8 cellular contexts compared by ENCODE assay signal in genomic region chr11:112280268-112281126, GRCh38. TPM values are rescaled to one million over a fixed set of nuclear protein-coding genes. Genes with fewer than 3 reads are reported as not detected.
DNase-seq lines count a peak whose midpoint lies in the region; ATAC-seq and TF ChIP-seq lines count a peak whose summit lies in the region.

No MANE protein-coding gene starts in this region.

- in situ Hi-C loops in IMR-90 (cut with MboI; ENCODE audit: low sequenced_read_pairs) = loop anchor here (5.0 to 10.0 kb wide), 2 partner anchors 58 to 1004 kb away; no protein-coding TSS in a partner anchor

- peaks cover 17% of the 10 kb centered on the region for H3K4me1 Mint-ChIP-seq in CD4-positive, alpha-beta T cell (ENCODE audit: low read depth)
- peaks cover 13 to 19% (median 14%) of the 10 kb centered on the region in 3 donors for H3K4me1 Mint-ChIP-seq in naive B cell
- H3K4me1 Mint-ChIP-seq in stimulated activated memory B cell treated with anti-CD40 and anti-IgM and Interleukin-4, amounts not matched to agents 10 μg/mL and 1 μg/mL and 100 μg/mL, for 72 hours = peaks cover 21% of the 10 kb centered on the region

- no peaks in the 10 kb centered on the region for H3K9me2 ChIP-seq in PC-3 (replicated peaks; ENCODE audit: low read length)

- no peaks in the 10 kb centered on the region for H3K27me3 ChIP-seq in CD4-positive, alpha-beta T cell (ENCODE audit: control insufficient read depth, insufficient read depth, low read length)
- H3K27me3 ChIP-seq in IMR-90 (ENCODE audit: control insufficient read depth, insufficient read depth, low read length) = 0 out of 2 replicates have a peak, but pooled peaks cover 7% of the 10 kb centered on the region
- H3K27me3 ChIP-seq in PC-3 (ENCODE audit: low read length) = no peaks in the 10 kb centered on the region
- H3K27me3 ChIP-seq in esophagus squamous epithelium = no peaks in the 10 kb centered on the region

- H2AK9ac ChIP-seq in IMR-90 (replicated peaks; ENCODE audit: low read depth, low read length, poor library complexity) = peak overlapping the region; percentile 90

- CTCF ChIA-PET in CD4-positive, alpha-beta T cell (lab: Charles Lee) = interaction anchor here (0.6 to 2.9 kb wide), 23 partner anchors 8 to 1561 kb away, joined by 3 to 49 read pairs (median 4); partner anchors contain the start of gene PTS
- CTCF ChIA-PET in IMR-90 (lab: Yijun Ruan, JAX) = interaction anchor here (0.6 to 2.8 kb wide), 26 partner anchors 10 to 1009 kb away, joined by 3 to 64 read pairs (median 5); no protein-coding TSS in a partner anchor
- CTCF ChIA-PET in PC-3 (lab: Charles Lee) = interaction anchor here (0.6 to 2.2 kb wide), 10 partner anchors 14 to 749 kb away, joined by 3 to 60 read pairs (median 6); no protein-coding TSS in a partner anchor

- H2BK20ac ChIP-seq in IMR-90 (ENCODE audit: low read depth, low read length) = peak overlapping the region; percentile 79

- peak overlapping the region; percentile 67; the same call in 1 of the 3 replicates for H2BK15ac ChIP-seq in IMR-90 (ENCODE audit: low read depth, low read length)

- no peaks in the 10 kb centered on the region for H3K79me2 ChIP-seq in PC-3 (ENCODE audit: low read length)

- peak overlapping the region; percentile 99 for H2AFZ ChIP-seq in IMR-90 (replicated peaks; ENCODE audit: low read length, poor library complexity)
- H2AFZ ChIP-seq in PC-3 (ENCODE audit: low read length) = peak overlapping the region; percentile 96

- H2BK120ac ChIP-seq in IMR-90 (ENCODE audit: low read depth, low read length) = peak overlapping the region; percentile 81

- H3K27ac Mint-ChIP-seq in CD4-positive, alpha-beta T cell = peak overlapping the region; percentile 64
- peak overlapping the region; percentile 75 to 91 (median 86) for H3K27ac Mint-ChIP-seq in naive B cell
- H3K27ac Mint-ChIP-seq in stimulated activated memory B cell treated with anti-CD40 and anti-IgM and Interleukin-4, amounts not matched to agents 10 μg/mL and 1 μg/mL and 100 μg/mL, for 72 hours = peak overlapping the region; percentile 83

- peak overlapping the region; percentile 82 for H3K4ac ChIP-seq in IMR-90 (ENCODE audit: low read depth, low read length)

- 15% methylated on average over 7 of the region's 18 CpGs; no CpG with 5 or more reads in 1 of the 2 experiments for WGBS in IMR-90 (ENCODE audit: extremely low coverage in 2 of 2, insufficient read length in 1 of 2), 2 experiments
- 0 to 4% methylated on average over 11 to 12 of the region's 18 CpGs for WGBS in esophagus squamous epithelium, 2 donors

- H3K27me3 Mint-ChIP-seq in CD4-positive, alpha-beta T cell = no peaks in the 10 kb centered on the region
- H3K27me3 Mint-ChIP-seq in naive B cell = no peaks in the 10 kb centered on the region
- peaks cover 3% of the 10 kb centered on the region for H3K27me3 Mint-ChIP-seq in stimulated activated memory B cell treated with anti-CD40 and anti-IgM and Interleukin-4, amounts not matched to agents 10 μg/mL and 1 μg/mL and 100 μg/mL, for 72 hours

- TF ChIP-seq RAD21 in IMR-90 (IDR thresholded peaks at IDR 0.05; ENCODE audit: low read length) = peak; percentile 87

- H3F3A ChIP-seq in PC-3 (ENCODE audit: low read length, unreplicated experiment) = no peaks in the 10 kb centered on the region

- dilution Hi-C loops in IMR-90 (cut with HindIII; ENCODE audit: low sequenced_read_pairs, unreplicated experiment) = no loop called here

- POLR2A ChIA-PET in CD4-positive, alpha-beta T cell (lab: Charles Lee) = interaction anchor here (0.9 to 2.8 kb wide), 4 partner anchors 54 to 1033 kb away, joined by 3 to 18 read pairs (median 7); partner anchors contain the start of gene PTS
- POLR2A ChIA-PET in IMR-90 (lab: Charles Lee; ENCODE audit: unreplicated experiment) = interaction anchor here (0.6 to 0.9 kb wide), 3 partner anchors 51 to 1551 kb away, joined by 3 to 8 read pairs (median 5); no protein-coding TSS in a partner anchor
- POLR2A ChIA-PET in PC-3 (lab: Charles Lee; ENCODE audit: unreplicated experiment) = interaction anchor here (0.6 kb wide), 1 partner anchor 306 kb away, joined by 4 read pairs; no protein-coding TSS in a partner anchor

- no peaks in the 10 kb centered on the region for H3K9me3 ChIP-seq in CD4-positive, alpha-beta T cell (ENCODE audit: control insufficient read depth, low read length)
- no peaks in the 10 kb centered on the region for H3K9me3 ChIP-seq in IMR-90 (ENCODE audit: control insufficient read depth, insufficient read depth, low read length)
- H3K9me3 ChIP-seq in PC-3 (ENCODE audit: low read length) = no peaks in the 10 kb centered on the region
- H3K9me3 ChIP-seq in esophagus squamous epithelium = no peaks in the 10 kb centered on the region

- TF ChIP-seq POLR2A in IMR-90 (IDR thresholded peaks at IDR 0.05; ENCODE audit: low read depth, low read length) = no peak
- no peak for TF ChIP-seq POLR2A in esophagus squamous epithelium (IDR thresholded peaks at IDR 0.05)

- peak overlapping the region; percentile 21 to 86; a peak in 3 of 4 replicates for H4K8ac ChIP-seq in IMR-90 (ENCODE audit: low read depth in 2 of 2, low read length in 2 of 2)

- 0 out of 2 replicates have a peak overlapping the region, but pooled peaks have one; percentile 10 for H4K5ac ChIP-seq in IMR-90 (ENCODE audit: low read depth, low read length)

- H3K23ac ChIP-seq in IMR-90 (ENCODE audit: low read depth, low read length) = 0 out of 2 replicates have a peak overlapping the region, but pooled peaks have one; percentile 18

- H2BK5ac ChIP-seq in IMR-90 (ENCODE audit: low read depth, low read length, poor library complexity, severe bottlenecking) = no peak overlapping the region

- ATAC-seq in CD4-positive, alpha-beta T cell (ENCODE audit: poor library complexity) = peak; percentile 90
- ATAC-seq in IMR-90 (ENCODE audit: low read depth) (peak; percentile 91), PC-3 (peak; percentile 89), naive B cell (ENCODE audit: low read depth in 2 of 2) (peak; percentile 87 to 88)
- ATAC-seq in stimulated activated memory B cell treated with anti-CD40 and anti-IgM and Interleukin-4, amounts not matched to agents 10 μg/mL and 1 μg/mL and 100 μg/mL, for 72 hours = peak; percentile 82

- H3K4me1 ChIP-seq in IMR-90 (ENCODE audit: control insufficient read depth, insufficient read depth, low read length) = peaks cover 2% of the 10 kb centered on the region
- H3K4me1 ChIP-seq in PC-3 (ENCODE audit: insufficient read depth, low read length) = 0 out of 2 replicates have a peak, but pooled peaks cover 4% of the 10 kb centered on the region
- H3K4me1 ChIP-seq in esophagus squamous epithelium = peaks cover 0 to 8% (median 5%) of the 10 kb centered on the region in 3 donors

- peak overlapping the region; percentile 61 for H2AK5ac ChIP-seq in IMR-90 (ENCODE audit: low read depth, low read length)

- TF ChIP-seq CTCF in CD4-positive, alpha-beta T cell (IDR thresholded peaks at IDR 0.05) = peak; percentile 44
- TF ChIP-seq CTCF in GM20000 (IDR thresholded peaks at IDR 0.05; ENCODE audit: extremely low read depth, missing control alignments) = peak; percentile 67
- peak; percentile 85 for TF ChIP-seq CTCF in IMR-90 (conservative IDR thresholded peaks at IDR 0.05; ENCODE audit: low read depth, low read length)
- TF ChIP-seq CTCF in PC-3 (conservative IDR thresholded peaks at IDR 0.05; ENCODE audit: low read depth, low read length) = peak; percentile 93
- peak; percentile 22 to 85 (median 78) for TF ChIP-seq CTCF in esophagus squamous epithelium (IDR thresholded peaks at IDR 0.05)

- H3K4me3 ChIP-seq in IMR-90 (ENCODE audit: insufficient read depth, low read depth, low read length) = peak overlapping the region; percentile 24
- H3K4me3 ChIP-seq in PC-3 (ENCODE audit: low read length) = peak overlapping the region; percentile 72
- peak overlapping the region; percentile 26 to 66 (median 44) for H3K4me3 ChIP-seq in esophagus squamous epithelium

- no peaks in the 10 kb centered on the region for H3K79me1 ChIP-seq in IMR-90 (ENCODE audit: low read depth in 1 of 2, low read length in 2 of 2)

- H3K9ac ChIP-seq in IMR-90 (ENCODE audit: low read depth, low read length) = peak overlapping the region; percentile 61
- H3K9ac ChIP-seq in PC-3 (ENCODE audit: low read length) = no peak overlapping the region; the same call in 1 of the 2 replicates

- H3K4me2 ChIP-seq in IMR-90 (ENCODE audit: low read depth, low read length) (peak overlapping the region; percentile 88), PC-3 (ENCODE audit: low read length) (peak overlapping the region; percentile 98)

- H4K20me1 ChIP-seq in IMR-90 (ENCODE audit: insufficient read depth, low read length) (no peaks in the 10 kb centered on the region), PC-3 (ENCODE audit: low read length) (no peaks in the 10 kb centered on the region)

- H3K9me1 ChIP-seq in IMR-90 (ENCODE audit: insufficient read depth, low read length) = no peaks in the 10 kb centered on the region

- H3K18ac ChIP-seq in IMR-90 (ENCODE audit: low read depth, low read length) = no peak overlapping the region

- H3K27ac ChIP-seq in CD4-positive, alpha-beta T cell (ENCODE audit: low read depth, low read length) = no peak overlapping the region
- H3K27ac ChIP-seq in IMR-90 (ENCODE audit: insufficient read depth, low read length) (no peak overlapping the region), PC-3 (ENCODE audit: low read length) (no peak overlapping the region), esophagus squamous epithelium (peak overlapping the region; percentile 25 to 59 (median 56))

- intact Hi-C loops in CD4-positive, alpha-beta T cell (cut with DNase I, micrococcal nuclease) = loop anchor here (1.0 to 10.0 kb wide), 5 partner anchors 61 to 1494 kb away; partner anchors contain the start of genes CLDN25 (in 1 of the 2) and ZW10 (in 1 of the 2)
- intact Hi-C loops in IMR-90 (cut with micrococcal nuclease) (loop anchor here (1.0 kb wide), 5 partner anchors 39 to 401 kb away; partner anchors contain the start of genes CFAP68, FDXACB1, SDHD and TIMM8B), PC-3 (cut with micrococcal nuclease) (loop anchor here (1.0 to 10.0 kb wide), 3 partner anchors 61 to 196 kb away; partner anchors contain the start of genes SDHD and TIMM8B), esophagus squamous epithelium (cut with DNase I) (loop anchor here (5.0 to 10.0 kb wide), 3 partner anchors 63 to 1007 kb away; no protein-coding TSS in a partner anchor)

- no TSS peak for BruUV-seq in IMR-90 (replicated peaks; lab: Mats Ljungman, UMichigan)
- no TSS peak for BruUV-seq in PC-3 (replicated peaks; lab: Mats Ljungman, UMichigan)

- peak overlapping the region; percentile 64; the same call in 1 of the 2 replicates for H4K91ac ChIP-seq in IMR-90 (ENCODE audit: insufficient read depth, low read depth, low read length)

- H3K9me3 Mint-ChIP-seq in CD4-positive, alpha-beta T cell = no peaks in the 10 kb centered on the region
- H3K9me3 Mint-ChIP-seq in naive B cell = no peaks in the 10 kb centered on the region
- H3K9me3 Mint-ChIP-seq in stimulated activated memory B cell treated with anti-CD40 and anti-IgM and Interleukin-4, amounts not matched to agents 10 μg/mL and 1 μg/mL and 100 μg/mL, for 72 hours = no peaks in the 10 kb centered on the region

- peak overlapping the region; percentile 86 for H3K14ac ChIP-seq in IMR-90 (replicated peaks; ENCODE audit: low read depth, low read length)

- H3K36me3 Mint-ChIP-seq in CD4-positive, alpha-beta T cell (ENCODE audit: low read depth) = no peaks in the 10 kb centered on the region
- peaks cover 0 to under 1% of the 10 kb centered on the region in 2 donors for H3K36me3 Mint-ChIP-seq in naive B cell
- no peaks in the 10 kb centered on the region for H3K36me3 Mint-ChIP-seq in stimulated activated memory B cell treated with anti-CD40 and anti-IgM and Interleukin-4, amounts not matched to agents 10 μg/mL and 1 μg/mL and 100 μg/mL, for 72 hours

- peak overlapping the region; percentile 92 for H3K4me3 Mint-ChIP-seq in CD4-positive, alpha-beta T cell
- H3K4me3 Mint-ChIP-seq in naive B cell = peak overlapping the region; percentile 92 to 98 (median 96)
- H3K4me3 Mint-ChIP-seq in stimulated activated memory B cell treated with anti-CD40 and anti-IgM and Interleukin-4, amounts not matched to agents 10 μg/mL and 1 μg/mL and 100 μg/mL, for 72 hours = peak overlapping the region; percentile 93

- no peaks in the 10 kb centered on the region for H3K36me3 ChIP-seq in IMR-90 (ENCODE audit: control insufficient read depth, insufficient read depth, low read length)
- H3K36me3 ChIP-seq in PC-3 (ENCODE audit: low read depth, low read length) = no peaks in the 10 kb centered on the region
- H3K36me3 ChIP-seq in esophagus squamous epithelium = no peaks in the 10 kb centered on the region

- H3K56ac ChIP-seq in IMR-90 (ENCODE audit: extremely low read depth, insufficient read depth, low read length) = peak overlapping the region; percentile 64; the same call in 1 of the 2 replicates

- peak; percentile 38 to 61 (median 49) for DNase-seq in CD4-positive, alpha-beta T cell
- DNase-seq in GM20000 (ENCODE audit: low spot score) (peak; percentile 82), IMR-90 (peak; percentile 83), PC-3 (peak; percentile 91), esophagus squamous epithelium (lab: John Stamatoyannopoulos, UW) (no peak), naive B cell (peak; percentile 73)
- DNase-seq in activated T-cell treated with anti-CD3 and anti-CD28 coated beads, Interleukin-2, amount 50 U/mL, for 1 hour = peak; percentile 65

RNA-seq across cellular contexts. Expression of gene PLET1, which starts 19.8 kb away (rescaled TPM):
- not detected for total RNA-seq in CD4-positive, alpha-beta T cell
- total RNA-seq in IMR-90 (2012; rRNA removed) = not detected in 2 replicates
- polyA plus RNA-seq in IMR-90 (2012; rRNA removed) = not detected in 2 replicates
- polyA plus RNA-seq in IMR-90 (2012; cell fraction: cytosol; rRNA removed) = not detected in 2 replicates
- polyA plus RNA-seq in IMR-90 (2012; cell fraction: nucleus; rRNA removed; ENCODE audit: low replicate concordance) = not detected in 2 replicates
- total RNA-seq in PC-3 (2014; rRNA removed) = 0.26 TPM in 1 of 2 replicates, not detected in the other
- total RNA-seq in esophagus squamous epithelium = not detected
- under 1 TPM in 1 of 6 donors, not detected in 5; 0.98 TPM for polyA plus RNA-seq in naive B cell (ENCODE audit: low read depth in 6 of 6)

RNA-seq across cellular contexts. Expression of gene PTS, which starts 54.3 kb away (rescaled TPM):
- 10 to 100 TPM; 82.9 to 86.2 TPM for total RNA-seq in CD4-positive, alpha-beta T cell
- total RNA-seq in IMR-90 (2012; rRNA removed) (21.0 and 63.6 TPM in 2 replicates), PC-3 (2014; rRNA removed) (53.0 and 77.4 TPM in 2 replicates), esophagus squamous epithelium (10 to 100 TPM; 18.4 to 41.8 (median 38.0) TPM)
- polyA plus RNA-seq in IMR-90 (2012; rRNA removed) (50.7 and 51.8 TPM in 2 replicates), naive B cell (ENCODE audit: low read depth in 6 of 6) (10 to 100 TPM; 15.6 to 26.5 (median 22.7) TPM)
- polyA plus RNA-seq in IMR-90 (2012; cell fraction: cytosol; rRNA removed) = 17.3 and 17.8 TPM in 2 replicates
- polyA plus RNA-seq in IMR-90 (2012; cell fraction: nucleus; rRNA removed; ENCODE audit: low replicate concordance) = 8.7 and 72.6 TPM in 2 replicates

Comparison
In these comparisons a context has a peak if more than half of its experiments do, and no peak if none do; other contexts are left out.
1. H3K27ac ChIP-seq: peak in esophagus squamous epithelium (4 of 4); none in CD4-positive, alpha-beta T cell (single experiment), IMR-90 (single experiment) and PC-3 (single experiment).
2. Peak in every context shown above with its lines, with median percentiles within 50 percentile points of each other: ATAC-seq, H3K27ac Mint-ChIP-seq, H3K4me3 Mint-ChIP-seq, CTCF ChIP-seq and H3K4me3 ChIP-seq.